In the genomic region with DNA sequence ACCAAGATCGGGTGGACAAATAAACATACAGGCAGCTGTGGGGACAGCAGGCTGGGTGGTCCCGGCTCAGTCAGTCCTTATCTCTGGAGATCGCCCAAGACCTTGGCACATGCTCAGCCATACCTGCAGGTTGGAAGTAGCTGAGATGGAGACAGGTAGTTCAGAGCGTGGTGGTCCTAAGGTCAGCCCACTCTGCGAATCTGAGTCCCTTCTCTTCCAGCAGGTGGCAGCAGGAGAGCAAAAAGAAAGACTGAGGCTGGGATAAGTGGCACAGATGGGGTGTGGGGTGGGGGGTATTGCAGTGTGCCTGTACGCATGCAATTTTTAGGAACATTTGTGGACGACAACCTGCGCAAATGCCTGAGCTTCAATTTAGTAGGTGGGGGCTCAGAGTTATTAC, we compare ENCODE assay signal across 15 cellular contexts.
A peak's percentile ranks its signal among the peaks of the same experiment; 100 is the strongest.
DNase-seq lines count a peak whose midpoint lies in the region; ATAC-seq and TF ChIP-seq lines count a peak whose summit lies in the region.
"Had no signal": no experiment of that assay in that cellular context is flagged by ENCODE, and none has a peak within 500 bp of the region (broad histone marks: within the 10 kb centered on the region; RNA-seq: fewer than 3 reads in every experiment).

No MANE protein-coding gene starts in this region.

- no peak for TF ChIP-seq POLR2A in gastroesophageal sphincter (IDR thresholded peaks at IDR 0.05)

- H3K9me3 Mint-ChIP-seq in neural crest cell: peaks cover 3% of the 10 kb centered on the region

- H3K27me3 ChIP-seq in MM.1S (replicated peaks; ENCODE audit: insufficient read depth, low read length) (no peaks in the 10 kb centered on the region), brain microvascular endothelial cell (replicated peaks) (no peaks in the 10 kb centered on the region), gastroesophageal sphincter (no peaks in the 10 kb centered on the region)
- H3K27me3 ChIP-seq: neutrophil had no signal

- H3K4me1 ChIP-seq in MM.1S (ENCODE audit: low read length): no peaks in the 10 kb centered on the region
- no peaks in the 10 kb centered on the region for H3K4me1 ChIP-seq in gastroesophageal sphincter

- H3K4me3 ChIP-seq in MM.1S (ENCODE audit: low read length): no peak overlapping the region
- H3K4me3 ChIP-seq in brain microvascular endothelial cell (ENCODE audit: low read depth, low read length): no peak overlapping the region
- H3K4me3 ChIP-seq in gastroesophageal sphincter: no peak overlapping the region
- H3K4me3 ChIP-seq: dorsolateral prefrontal cortex, thoracic aorta had no signal

- H3K9ac ChIP-seq in MM.1S (ENCODE audit: low read length): no peak overlapping the region

- no peaks in the 10 kb centered on the region for H3K79me2 ChIP-seq in MM.1S (ENCODE audit: low read length)

- no peak for TF ChIP-seq EP300 in gastroesophageal sphincter (IDR thresholded peaks at IDR 0.05)

- peak; percentile 24 for TF ChIP-seq CTCF in MM.1S (IDR thresholded peaks at IDR 0.05; ENCODE audit: low read length)
- TF ChIP-seq CTCF in brain microvascular endothelial cell (IDR thresholded peaks at IDR 0.05; ENCODE audit: low read depth, low read length, missing control alignments): peak; percentile 65
- peak; percentile 30 for TF ChIP-seq CTCF in neural crest cell (conservative IDR thresholded peaks at IDR 0.05)
- TF ChIP-seq CTCF in gastroesophageal sphincter (IDR thresholded peaks at IDR 0.05): no peak

- DNase-seq in DMS 273 (lab: John Stamatoyannopoulos, UW; ENCODE audit: unreplicated experiment): peak; percentile 64
- DNase-seq in DMS 273 treated with DMSO at 0.1 percent for 48 hours (lab: John Stamatoyannopoulos, UW): no peak
- DNase-seq in MM.1S: no peak
- no peak for DNase-seq in brain microvascular endothelial cell
- DNase-seq in neural crest cell (ENCODE audit: low read depth, low spot score): no peak
- DNase-seq in NCI-H2029 treated with DMSO at 0.1 percent for 48 hours (lab: John Stamatoyannopoulos, UW): no peak
- DNase-seq: 8988T; activated effector memory CD4-positive, alpha-beta T cell treated with Interleukin-2 at 50 U/mL for 16 hours; dorsolateral prefrontal cortex; immature natural killer cell; stimulated activated CD4-positive, alpha-beta T cell treated with anti-CD3 and anti-CD28 coated beads, Interleukin-4, amount 100 ng/mL, for 24 hours had no signal

- H3K36me3 ChIP-seq in MM.1S (replicated peaks; ENCODE audit: insufficient read depth, low read length) (no peaks in the 10 kb centered on the region), brain microvascular endothelial cell (replicated peaks) (no peaks in the 10 kb centered on the region), gastroesophageal sphincter (no peaks in the 10 kb centered on the region)
- H3K36me3 ChIP-seq: neutrophil, thoracic aorta had no signal

- 85 to 89% methylated on average over 3 to 5 of the region's 8 CpGs for WGBS in gastroesophageal sphincter (ENCODE audit: low coverage in 1 of 2), 2 donors

- no peak overlapping the region for H3K4me2 ChIP-seq in MM.1S (ENCODE audit: low read depth, low read length)

- H2AFZ ChIP-seq in MM.1S (ENCODE audit: low read length): no peak overlapping the region

- ATAC-seq in gastroesophageal sphincter (no peak), HG02840 (IDR thresholded peaks at IDR 0.05; ENCODE audit: low FRiP score, unreplicated experiment) (no peak)

- H3K36me3 Mint-ChIP-seq in neural crest cell (ENCODE audit: low read depth): no peaks in the 10 kb centered on the region

- no peaks in the 10 kb centered on the region for H3F3A ChIP-seq in MM.1S (ENCODE audit: insufficient read depth, low read length)

- H3K27ac Mint-ChIP-seq in neural crest cell (ENCODE audit: unreplicated experiment): no peak overlapping the region
- H3K27ac Mint-ChIP-seq: immature natural killer cell had no signal

- no peaks in the 10 kb centered on the region for H3K27me3 Mint-ChIP-seq in neural crest cell (ENCODE audit: low read depth)

- in situ Hi-C loops in brain microvascular endothelial cell (cut with HindIII; ENCODE audit: low pct_ligation_motif_present, low sequenced_read_pairs): no loop called here

- no peak overlapping the region for H3K27ac ChIP-seq in MM.1S (ENCODE audit: low read length)
- H3K27ac ChIP-seq in brain microvascular endothelial cell: no peak overlapping the region
- H3K27ac ChIP-seq in gastroesophageal sphincter: no peak overlapping the region
- H3K27ac ChIP-seq: dorsolateral prefrontal cortex, neutrophil had no signal

- H3K9me3 ChIP-seq in MM.1S (replicated peaks; ENCODE audit: insufficient read depth, low read length) (no peaks in the 10 kb centered on the region), gastroesophageal sphincter (no peaks in the 10 kb centered on the region)
- H3K9me3 ChIP-seq: neutrophil, thoracic aorta had no signal

- no peaks in the 10 kb centered on the region for H3K4me1 Mint-ChIP-seq in neural crest cell
- H3K4me1 Mint-ChIP-seq: immature natural killer cell had no signal

- H3K4me3 Mint-ChIP-seq in neural crest cell: no peak overlapping the region
- H3K4me3 Mint-ChIP-seq: immature natural killer cell had no signal

- no peaks in the 10 kb centered on the region for H3K9me2 ChIP-seq in MM.1S (replicated peaks; ENCODE audit: insufficient read depth, low read length)

- H4K20me1 ChIP-seq in MM.1S (ENCODE audit: insufficient read depth, low read length): no peaks in the 10 kb centered on the region

Comparison
In these comparisons a context has a peak if more than half of its experiments do, and no peak if none do; other contexts are left out.
1. CTCF ChIP-seq: peak in MM.1S (single experiment), brain microvascular endothelial cell (single experiment) and neural crest cell (single experiment); none in gastroesophageal sphincter (0 of 4).